13 cellular contexts compared by ENCODE assay signal in genomic region chr4:38818441-38818976, GRCh38. TPM values are rescaled to one million over a fixed set of nuclear protein-coding genes. Genes with fewer than 3 reads are reported as not detected.
DNase-seq lines count a peak whose midpoint lies in the region; ATAC-seq and TF ChIP-seq lines count a peak whose summit lies in the region.
"Had no signal": no experiment of that assay in that cellular context is flagged by ENCODE, and none has a peak within 500 bp of the region (broad histone marks: within the 10 kb centered on the region; RNA-seq: fewer than 3 reads in every experiment).

No MANE protein-coding gene starts in this region.

- no peak overlapping the region for H3K4me3 ChIP-seq in naive thymus-derived CD4-positive, alpha-beta T cell (ENCODE audit: low read length)
- H3K4me3 ChIP-seq: dorsolateral prefrontal cortex, HAP-1, ovary had no signal

- peaks cover 7 to 38% (median 10%) of the 10 kb centered on the region in 5 donors for H3K36me3 Mint-ChIP-seq in naive thymus-derived CD4-positive, alpha-beta T cell
- no peaks in the 10 kb centered on the region for H3K36me3 Mint-ChIP-seq in mesothelial cell of epicardium

- H3K4me1 Mint-ChIP-seq in naive thymus-derived CD4-positive, alpha-beta T cell = peaks cover 0 to 28% (median 14%) of the 10 kb centered on the region in 7 donors
- peaks cover 22% of the 10 kb centered on the region for H3K4me1 Mint-ChIP-seq in mesothelial cell of epicardium

- CTCF ChIA-PET in naive thymus-derived CD4-positive, alpha-beta T cell (lab: Charles Lee) = no interaction called here

- H3K27me3 ChIP-seq in naive thymus-derived CD4-positive, alpha-beta T cell (ENCODE audit: control insufficient read depth in 2 of 2, insufficient read depth in 2 of 2, low read length in 2 of 2) = no peaks in the 10 kb centered on the region
- H3K27me3 ChIP-seq: dorsolateral prefrontal cortex, ovary had no signal

- H3K27me3 Mint-ChIP-seq in naive thymus-derived CD4-positive, alpha-beta T cell = peaks cover 0 to 5% (median 0%) of the 10 kb centered on the region in 5 donors
- no peaks in the 10 kb centered on the region for H3K27me3 Mint-ChIP-seq in mesothelial cell of epicardium (ENCODE audit: low read depth)

- no peak for TF ChIP-seq CTCF in mesothelial cell of epicardium (IDR thresholded peaks at IDR 0.05; ENCODE audit: unreplicated experiment)

- peak overlapping the region in 1 of 9 donors; percentile 34 for H3K27ac Mint-ChIP-seq in naive thymus-derived CD4-positive, alpha-beta T cell
- no peak overlapping the region for H3K27ac Mint-ChIP-seq in mesothelial cell of epicardium
- H3K27ac Mint-ChIP-seq: activated naive CD4-positive, alpha-beta T cell treated with anti-CD3 and anti-CD28 coated beads, Interleukin-2, amount 10 ng/mL, durations not matched to agents 7 days and 5 days had no signal

- no peak overlapping the region for H3K27ac ChIP-seq in naive thymus-derived CD4-positive, alpha-beta T cell (ENCODE audit: low read depth, low read length)
- H3K27ac ChIP-seq: dorsolateral prefrontal cortex, ovary had no signal

- no peaks in the 10 kb centered on the region for H3K36me3 ChIP-seq in naive thymus-derived CD4-positive, alpha-beta T cell (ENCODE audit: control insufficient read depth in 2 of 3, insufficient read depth in 3 of 3, low read length in 3 of 3)
- H3K36me3 ChIP-seq: HAP-1, ovary had no signal

- H3K4me3 Mint-ChIP-seq in naive thymus-derived CD4-positive, alpha-beta T cell = no peak overlapping the region
- no peak overlapping the region for H3K4me3 Mint-ChIP-seq in mesothelial cell of epicardium
- H3K4me3 Mint-ChIP-seq: activated naive CD4-positive, alpha-beta T cell treated with anti-CD3 and anti-CD28 coated beads, Interleukin-2, amount 10 ng/mL, durations not matched to agents 7 days and 5 days had no signal

- H3K9me3 ChIP-seq in naive thymus-derived CD4-positive, alpha-beta T cell (ENCODE audit: control insufficient read depth in 2 of 3, low read length in 3 of 3) = no peaks in the 10 kb centered on the region
- H3K9me3 ChIP-seq: HAP-1, ovary had no signal

- POLR2A ChIA-PET in naive thymus-derived CD4-positive, alpha-beta T cell (lab: Charles Lee) = no interaction called here

- no peaks in the 10 kb centered on the region for H3K4me1 ChIP-seq in naive thymus-derived CD4-positive, alpha-beta T cell (ENCODE audit: control insufficient read depth in 2 of 2, insufficient read depth in 2 of 2, low read length in 2 of 2)
- H3K4me1 ChIP-seq: HAP-1 had no signal

- DNase-seq in islet precursor cell = peak; percentile 91
- no peak for DNase-seq in naive thymus-derived CD4-positive, alpha-beta T cell
- DNase-seq in mesothelial cell of epicardium (ENCODE audit: low spot score in 2 of 2, unreplicated experiment in 2 of 2) = no peak
- no peak for DNase-seq in NCI-H774 (lab: John Stamatoyannopoulos, UW)
- no peak for DNase-seq in activated T-cell treated with anti-CD3 and anti-CD28 coated beads, Interleukin-2, amount 50 U/mL, for 1 hour
- DNase-seq: activated naive CD4-positive, alpha-beta T cell treated with anti-CD3 and anti-CD28 coated beads, Interleukin-2, amount 10 ng/mL, durations not matched to agents 7 days and 5 days; dorsolateral prefrontal cortex; MM.1S; ovary had no signal

- peaks cover 9 to 37% (median 20%) of the 10 kb centered on the region in 11 donors for H3K9me3 Mint-ChIP-seq in naive thymus-derived CD4-positive, alpha-beta T cell
- H3K9me3 Mint-ChIP-seq in mesothelial cell of epicardium = peaks cover 25% of the 10 kb centered on the region

- intact Hi-C loops in naive thymus-derived CD4-positive, alpha-beta T cell (cut with micrococcal nuclease) = no loop called here

- peak; percentile 49 for ATAC-seq in GM18505 (IDR thresholded peaks at IDR 0.05; ENCODE audit: unreplicated experiment)
- ATAC-seq in GM21515 (IDR thresholded peaks at IDR 0.05; ENCODE audit: unreplicated experiment) = peak; percentile 43
- peak; percentile 55 for ATAC-seq in HG03342 (IDR thresholded peaks at IDR 0.05; ENCODE audit: unreplicated experiment)
- ATAC-seq in naive thymus-derived CD4-positive, alpha-beta T cell = no peak

- no peak for TF ChIP-seq POLR2A in GM18505 (IDR thresholded peaks at IDR 0.05; ENCODE audit: borderline replicate concordance, extremely low read depth, insufficient read depth, insufficient read length)

RNA-seq across cellular contexts. Expression of gene TLR1, which starts 13.9 kb away (rescaled TPM):
- 10 to 100 TPM; 11.8 to 41.9 (median 17.7) TPM for total RNA-seq in naive thymus-derived CD4-positive, alpha-beta T cell
- polyA plus RNA-seq in naive thymus-derived CD4-positive, alpha-beta T cell = 10 to 100 TPM; 22.1 to 23.0 TPM
- total RNA-seq in mesothelial cell of epicardium = 0.77 to 1.2 TPM (median 0.82 TPM) in 3 replicates

RNA-seq across cellular contexts. Expression of gene TLR10, which starts 35.7 kb away (rescaled TPM):
- total RNA-seq in naive thymus-derived CD4-positive, alpha-beta T cell = 1 to 10 TPM in 1 of 5 experiments, under 1 TPM in 3, not detected in 1; 0.13 to 1.6 (median 0.58) TPM
- polyA plus RNA-seq in naive thymus-derived CD4-positive, alpha-beta T cell = under 1 TPM; 0.14 to 0.33 TPM
- total RNA-seq in mesothelial cell of epicardium = not detected in 3 replicates

RNA-seq across cellular contexts. Expression of gene TLR6, which starts 38.1 kb away (rescaled TPM):
- total RNA-seq in naive thymus-derived CD4-positive, alpha-beta T cell = 1 to 10 TPM in 4 of 5 experiments, under 1 TPM in 1; 1.00 to 8.8 (median 1.9) TPM
- not detected for polyA plus RNA-seq in naive thymus-derived CD4-positive, alpha-beta T cell
- 0.77 to 1.2 TPM (median 0.98 TPM) in 3 replicates for total RNA-seq in mesothelial cell of epicardium

RNA-seq across cellular contexts. Expression of gene FAM114A1, which starts 49.1 kb away (rescaled TPM):
- total RNA-seq in naive thymus-derived CD4-positive, alpha-beta T cell = under 1 TPM in 3 of 5 experiments, not detected in 2; 0.56 to 0.83 (median 0.64) TPM
- not detected for polyA plus RNA-seq in naive thymus-derived CD4-positive, alpha-beta T cell
- total RNA-seq in mesothelial cell of epicardium = 52.0 to 55.6 TPM (median 53.7 TPM) in 3 replicates
